ENCODE assay signal across 11 cellular contexts in genomic region chr11:8867856-8868705, GRCh38. TPM values are rescaled to one million over a fixed set of nuclear protein-coding genes. Genes with fewer than 3 reads are reported as not detected.
DNase-seq lines count a peak whose midpoint lies in the region; ATAC-seq and TF ChIP-seq lines count a peak whose summit lies in the region.
"Had no signal": no experiment of that assay in that cellular context is flagged by ENCODE, and none has a peak within 500 bp of the region (broad histone marks: within the 10 kb centered on the region; RNA-seq: fewer than 3 reads in every experiment).

No MANE protein-coding gene starts in this region.

- H3K4me2 ChIP-seq in fibroblast of lung (ENCODE audit: extremely low read depth, insufficient read depth, low read length), result peak overlapping the region; percentile 80

- H3K9me3 ChIP-seq in SJSA1 (replicated peaks) (no peaks in the 10 kb centered on the region), fibroblast of lung (ENCODE audit: control insufficient read depth, insufficient read depth, low read depth, low read length) (no peaks in the 10 kb centered on the region), ovary (no peaks in the 10 kb centered on the region)

- H3K36me3 ChIP-seq in SJSA1 (no peaks in the 10 kb centered on the region), fibroblast of lung (ENCODE audit: control insufficient read depth, insufficient read depth, low read length) (no peaks in the 10 kb centered on the region), ovary (no peaks in the 10 kb centered on the region)

- intact Hi-C loops in ovary (cut with DNase I), result no loop called here

- no peak overlapping the region for H3K4me3 ChIP-seq in SJSA1
- H3K4me3 ChIP-seq in fibroblast of lung (replicated peaks in 1 of 4; ENCODE audit: control extremely low read depth in 1 of 4, insufficient read depth in 1 of 4, low read depth in 3 of 4, low read length in 4 of 4), result peak overlapping the region in 1 of 4 experiments; percentile 84
- H3K4me3 ChIP-seq in skeletal muscle cell (ENCODE audit: low read depth, low read length), result no peak overlapping the region
- no peak overlapping the region for H3K4me3 ChIP-seq in ovary
- H3K4me3 ChIP-seq: skin epidermis had no signal

- 66 to 71% (median 69%) methylated on average over 7 of the region's 7 CpGs for WGBS in ovary, 3 donors

- TF ChIP-seq CTCF in fibroblast of lung (conservative IDR thresholded peaks at IDR 0.05 in 1 of 2, IDR thresholded peaks at IDR 0.05 in 1 of 2; ENCODE audit: low read depth in 1 of 2, low read length in 2 of 2) (no peak), ovary (IDR thresholded peaks at IDR 0.05) (no peak)

- peaks cover 36% of the 10 kb centered on the region for H3K4me1 ChIP-seq in SJSA1 (replicated peaks)
- H3K4me1 ChIP-seq in fibroblast of lung (ENCODE audit: control insufficient read depth, extremely low read depth, insufficient read depth, low read length), result peaks cover 17% of the 10 kb centered on the region
- H3K4me1 ChIP-seq in ovary (ENCODE audit: insufficient read depth), result peaks cover 14% of the 10 kb centered on the region

- ATAC-seq in HG02642 (IDR thresholded peaks at IDR 0.05; ENCODE audit: poor library complexity, unreplicated experiment), result no peak

- peaks cover 63% of the 10 kb centered on the region for H3K79me2 ChIP-seq in fibroblast of lung (ENCODE audit: control insufficient read depth, insufficient read depth, low read length)

- no peaks in the 10 kb centered on the region for H4K20me1 ChIP-seq in fibroblast of lung (ENCODE audit: control insufficient read depth, extremely low read depth, insufficient read depth, low read length)

- H3K27ac ChIP-seq in SJSA1, result no peak overlapping the region
- peak overlapping the region; percentile 27 for H3K27ac ChIP-seq in fibroblast of lung (ENCODE audit: insufficient read depth, low read length)
- H3K27ac ChIP-seq in ovary, result no peak overlapping the region

- H3K9ac ChIP-seq in fibroblast of lung (ENCODE audit: insufficient read depth, low read length), result no peak overlapping the region

- H2AFZ ChIP-seq in fibroblast of lung (ENCODE audit: low read length), result no peak overlapping the region

- no peak for TF ChIP-seq POLR2A in ovary (IDR thresholded peaks at IDR 0.05)

- TF ChIP-seq EP300 in ovary (IDR thresholded peaks at IDR 0.05), result no peak

- no peaks in the 10 kb centered on the region for H3K27me3 ChIP-seq in SJSA1 (replicated peaks)
- no peaks in the 10 kb centered on the region for H3K27me3 ChIP-seq in fibroblast of lung (ENCODE audit: control insufficient read depth, insufficient read depth, low read length)
- H3K27me3 ChIP-seq in ovary, result no peaks in the 10 kb centered on the region

- DNase-seq in GM04504 (ENCODE audit: low read depth) (peak; percentile 32), SJSA1 (ENCODE audit: low read depth in 1 of 2, low spot score in 2 of 2) (peak; percentile 41 to 51), fibroblast of lung (ENCODE audit: low read depth in 2 of 2) (peak; percentile 67 to 68), skeletal muscle cell (ENCODE audit: low read depth) (peak; percentile 58), NCI-H2081 treated with DMSO at 0.1 percent for 48 hours (lab: John Stamatoyannopoulos, UW) (no peak), NCI-H1417 (lab: John Stamatoyannopoulos, UW) (no peak), ovary (no peak)
- DNase-seq: NCI-H1092 treated with DMSO at 0.1 percent for 48 hours; stimulated activated CD8-positive, alpha-beta memory T cell treated with anti-CD3 and anti-CD28 coated beads, Interleukin-4, amount 100 ng/mL, for 48 hours had no signal

RNA-seq across cellular contexts. Expression of gene AKIP1, which starts 42.9 kb away (rescaled TPM):
- 24.8 and 37.9 TPM in 2 replicates for total RNA-seq in SJSA1 (2014; rRNA removed; shearing (Covaris generic))
- total RNA-seq in fibroblast of lung (35.4 and 63.7 TPM in 2 replicates), ovary (10 to 100 TPM; 12.4 to 26.2 (median 18.8) TPM)
- polyA plus RNA-seq in fibroblast of lung (42.2 and 50.8 TPM in 2 replicates), ovary (10 to 100 TPM; 20.8 to 42.3 TPM)
- 35.0 and 46.1 TPM in 2 replicates for polyA plus RNA-seq in fibroblast of lung (2012)
- polyA minus RNA-seq in fibroblast of lung (ENCODE audit: low replicate concordance), result 13.2 and 13.7 TPM in 2 replicates

Comparison
In these comparisons a context has a peak if more than half of its experiments do, and no peak if none do; other contexts are left out.
1. DNase-seq: peak in GM04504 (single experiment), SJSA1 (2 of 2), fibroblast of lung (2 of 2) and skeletal muscle cell (single experiment); none in NCI-H2081 treated with DMSO at 0.1 percent for 48 hours (single experiment), NCI-H1417 (0 of 3) and ovary (0 of 5).